15 cellular contexts compared by ENCODE assay signal in genomic region chr22:42897960-42898359, GRCh38. TPM values are rescaled to one million over a fixed set of nuclear protein-coding genes. Genes with fewer than 3 reads are reported as not detected.
DNase-seq lines count a peak whose midpoint lies in the region; ATAC-seq and TF ChIP-seq lines count a peak whose summit lies in the region.
"Had no signal": no experiment of that assay in that cellular context is flagged by ENCODE, and none has a peak within 500 bp of the region (broad histone marks: within the 10 kb centered on the region; RNA-seq: fewer than 3 reads in every experiment).

No MANE protein-coding gene starts in this region.

- H3K4me1 ChIP-seq in left ventricle myocardium inferior (peaks cover 93% of the 10 kb centered on the region), right lobe of liver (peaks cover 0 to 37% (median 9%) of the 10 kb centered on the region in 4 donors), foreskin keratinocyte (no peaks in the 10 kb centered on the region)

- H3K4me3 ChIP-seq in left ventricle myocardium inferior (no peak overlapping the region), right lobe of liver (no peak overlapping the region)
- H3K4me3 ChIP-seq: GM23248 had no signal

- ATAC-seq in right lobe of liver (peak; percentile 42 to 73 (median 64)), foreskin keratinocyte (no peak), GM21526 (IDR thresholded peaks at IDR 0.05; ENCODE audit: low FRiP score, unreplicated experiment) (no peak)
- ATAC-seq: HCT116 had no signal

- peaks cover 5% of the 10 kb centered on the region for H3K36me3 ChIP-seq in left ventricle myocardium inferior
- H3K36me3 ChIP-seq in right lobe of liver, result no peaks in the 10 kb centered on the region

- H3K27me3 Mint-ChIP-seq in CD14-positive monocyte (ENCODE audit: low read depth in 3 of 3), result no peaks in the 10 kb centered on the region
- no peaks in the 10 kb centered on the region for H3K27me3 Mint-ChIP-seq in dendritic cell treated with granulocyte-macrophage colony-stimulating factor and Interleukin-4, amounts not matched to agents 40 ng/mL and 50 ng/mL, for 4 days
- H3K27me3 Mint-ChIP-seq: CD4-positive, alpha-beta T cell had no signal

- H3K27me3 ChIP-seq in left ventricle myocardium inferior (ENCODE audit: low read depth) (no peaks in the 10 kb centered on the region), right lobe of liver (no peaks in the 10 kb centered on the region), foreskin keratinocyte (no peaks in the 10 kb centered on the region)

- H3K9me3 ChIP-seq in left ventricle myocardium inferior (replicated peaks), result no peaks in the 10 kb centered on the region
- H3K9me3 ChIP-seq in right lobe of liver, result no peaks in the 10 kb centered on the region

- intact Hi-C loops in left ventricle myocardium inferior (cut with micrococcal nuclease) (no loop called here), cardiac septum (cut with DNase I) (no loop called here), CD14-positive monocyte (cut with micrococcal nuclease) (loop anchor here in 1 of 2 donors (5.0 kb wide), 1 partner anchor 34 kb away; no protein-coding TSS in a partner anchor), right lobe of liver (cut with DNase I) (no loop called here)
- intact Hi-C loops in dendritic cell treated with granulocyte-macrophage colony-stimulating factor and Interleukin-4, amounts not matched to agents 40 ng/mL and 50 ng/mL, for 4 days (cut with micrococcal nuclease), result no loop called here

- no peak for TF ChIP-seq POLR2A in right lobe of liver (IDR thresholded peaks at IDR 0.05)

- H3K4me3 Mint-ChIP-seq in CD14-positive monocyte, result no peak overlapping the region
- no peak overlapping the region for H3K4me3 Mint-ChIP-seq in dendritic cell treated with granulocyte-macrophage colony-stimulating factor and Interleukin-4, amounts not matched to agents 40 ng/mL and 50 ng/mL, for 4 days
- H3K4me3 Mint-ChIP-seq: CD4-positive, alpha-beta T cell had no signal

- peaks cover 58% of the 10 kb centered on the region for H3K4me1 Mint-ChIP-seq in CD14-positive monocyte
- peaks cover 68% of the 10 kb centered on the region for H3K4me1 Mint-ChIP-seq in dendritic cell treated with granulocyte-macrophage colony-stimulating factor and Interleukin-4, amounts not matched to agents 40 ng/mL and 50 ng/mL, for 4 days (ENCODE audit: low read depth)

- peak overlapping the region in 6 of 7 donors; percentile 54 to 96 (median 78) for H3K27ac Mint-ChIP-seq in CD14-positive monocyte
- peak overlapping the region; percentile 28 for H3K27ac Mint-ChIP-seq in dendritic cell treated with granulocyte-macrophage colony-stimulating factor and Interleukin-4, amounts not matched to agents 40 ng/mL and 50 ng/mL, for 4 days
- H3K27ac Mint-ChIP-seq: CD4-positive, alpha-beta T cell had no signal

- 86% methylated on average over 7 of the region's 7 CpGs for WGBS in right lobe of liver (ENCODE audit: insufficient coverage, low coverage, low lambda C conversion rate, missing lambda C conversion rate)

- H3K9me3 Mint-ChIP-seq in CD14-positive monocyte, result no peaks in the 10 kb centered on the region
- H3K9me3 Mint-ChIP-seq in dendritic cell treated with granulocyte-macrophage colony-stimulating factor and Interleukin-4, amounts not matched to agents 40 ng/mL and 50 ng/mL, for 4 days, result no peaks in the 10 kb centered on the region
- H3K9me3 Mint-ChIP-seq: CD4-positive, alpha-beta T cell had no signal

- TF ChIP-seq CTCF in left ventricle myocardium inferior (IDR thresholded peaks at IDR 0.05; ENCODE audit: borderline replicate concordance), result no peak
- no peak for TF ChIP-seq CTCF in CD14-positive monocyte (IDR thresholded peaks at IDR 0.05)
- no peak for TF ChIP-seq CTCF in right lobe of liver (IDR thresholded peaks at IDR 0.05)
- no peak for TF ChIP-seq CTCF in foreskin keratinocyte (conservative IDR thresholded peaks at IDR 0.05)

- peak overlapping the region; percentile 71 for H3K27ac ChIP-seq in left ventricle myocardium inferior (replicated peaks)
- H3K27ac ChIP-seq in right lobe of liver, result no peak overlapping the region
- H3K27ac ChIP-seq in foreskin keratinocyte, result no peak overlapping the region
- H3K27ac ChIP-seq: 22Rv1, GM23248, HL-60 had no signal

- no peak for DNase-seq in left ventricle myocardium inferior
- no peak for DNase-seq in cardiac septum (ENCODE audit: low spot score)
- no peak for DNase-seq in CD14-positive monocyte (ENCODE audit: low spot score)
- DNase-seq in right lobe of liver, result no peak
- DNase-seq in foreskin keratinocyte, result no peak
- DNase-seq in DMS79 (lab: John Stamatoyannopoulos, UW), result no peak
- DNase-seq: CD4-positive, alpha-beta T cell; DMS153; GF-D8; GM23248 had no signal

- peaks cover 34 to 40% of the 10 kb centered on the region in 2 donors for H3K36me3 Mint-ChIP-seq in CD14-positive monocyte
- H3K36me3 Mint-ChIP-seq in dendritic cell treated with granulocyte-macrophage colony-stimulating factor and Interleukin-4, amounts not matched to agents 40 ng/mL and 50 ng/mL, for 4 days (ENCODE audit: low read depth), result peaks cover 61% of the 10 kb centered on the region

RNA-seq across cellular contexts. Expression of gene ARFGAP3, which starts 40.9 kb away (rescaled TPM):
- 26.9 TPM for total RNA-seq in left ventricle myocardium inferior
- 32.5 TPM for total RNA-seq in cardiac septum
- polyA plus RNA-seq in CD14-positive monocyte, result 10 to 100 TPM; 34.8 to 38.7 TPM
- total RNA-seq in right lobe of liver, result 10 to 100 TPM; 19.8 to 48.4 (median 30.4) TPM
- total RNA-seq in foreskin keratinocyte, result 31.8 and 39.9 TPM in 2 replicates
- 15.0 and 19.1 TPM in 2 replicates for polyA plus RNA-seq in foreskin keratinocyte

Comparison
In these comparisons a context has a peak if more than half of its experiments do, and no peak if none do; other contexts are left out.
1. ATAC-seq: peak in right lobe of liver (4 of 4); none in foreskin keratinocyte (single experiment) and GM21526 (single experiment).